In genomic region chr3:11168406-11168805, GRCh38 we compare ENCODE assay signal across 23 cellular contexts. TPM values are rescaled to one million over a fixed set of nuclear protein-coding genes. Genes with fewer than 3 reads are reported as not detected.
DNase-seq lines count a peak whose midpoint lies in the region; ATAC-seq and TF ChIP-seq lines count a peak whose summit lies in the region.
"Had no signal": no experiment of that assay in that cellular context is flagged by ENCODE, and none has a peak within 500 bp of the region (broad histone marks: within the 10 kb centered on the region; RNA-seq: fewer than 3 reads in every experiment).

No MANE protein-coding gene starts in this region.

- H2AFZ ChIP-seq in neuronal stem cell (ENCODE audit: low read length), result no peak overlapping the region
- H2AFZ ChIP-seq in GM23248, result no peak overlapping the region
- no peak overlapping the region for H2AFZ ChIP-seq in osteoblast (ENCODE audit: low read length)

- H3K79me2 ChIP-seq in GM23248 (ENCODE audit: insufficient read depth) (peaks cover 82% of the 10 kb centered on the region), osteoblast (ENCODE audit: insufficient read depth, low read length) (peaks cover 57% of the 10 kb centered on the region)

- TF ChIP-seq POLR2A in vagina (IDR thresholded peaks at IDR 0.05), result no peak

- no peak overlapping the region for H2AK5ac ChIP-seq in neuronal stem cell (ENCODE audit: low read depth, low read length)

- no peak overlapping the region for H4K8ac ChIP-seq in neuronal stem cell (ENCODE audit: low read depth, low read length)

- H3K18ac ChIP-seq in neuronal stem cell (ENCODE audit: low read length), result peak overlapping the region; percentile 36

- H3K36me3 ChIP-seq in ascending aorta (no peaks in the 10 kb centered on the region), neuronal stem cell (replicated peaks in 1 of 2; ENCODE audit: control insufficient read depth in 2 of 2, insufficient read depth in 2 of 2, low read length in 2 of 2) (no peaks in the 10 kb centered on the region), vagina (no peaks in the 10 kb centered on the region), GM23248 (ENCODE audit: low read depth) (no peaks in the 10 kb centered on the region), osteoblast (ENCODE audit: insufficient read depth, low read length) (no peaks in the 10 kb centered on the region)

- H3K27ac ChIP-seq in ascending aorta (peak overlapping the region; percentile 85 to 95), neuronal stem cell (replicated peaks; ENCODE audit: low read length) (no peak overlapping the region), vagina (peak overlapping the region; percentile 44), GM23248 (no peak overlapping the region), osteoblast (ENCODE audit: low read depth, low read length) (no peak overlapping the region)
- H3K27ac ChIP-seq: KMS-11 had no signal

- DNase-seq in cardiac septum (ENCODE audit: low spot score) (peak; percentile 2), Right ventricle myocardium inferior (ENCODE audit: missing footprints) (no peak), ascending aorta (ENCODE audit: low spot score in 2 of 2) (no peak), neuronal stem cell (ENCODE audit: low spot score) (no peak), vagina (ENCODE audit: extremely low spot score in 2 of 2) (no peak), GM23248 (no peak), osteoblast (ENCODE audit: insufficient read length, low spot score, missing footprints) (no peak)
- no peak for DNase-seq in activated CD4-positive, alpha-beta T cell treated with anti-CD3 and anti-CD28 coated beads for 48 hours
- DNase-seq: 8988T, Calu3, DMS79 treated with DMSO at 0.1 percent for 48 hours, GF-D8, H9, NCI-H1048, NCI-H1417, NCI-H1694, NCI-H2029 treated with DMSO at 0.1 percent for 48 hours, NCI-H446 treated with DMSO at 0.1 percent for 48 hours, NCI-H526, RPMI8226, SIG-M5 had no signal

- no peak overlapping the region for H2BK5ac ChIP-seq in neuronal stem cell (ENCODE audit: low read length)

- no peak overlapping the region for H2BK15ac ChIP-seq in neuronal stem cell (ENCODE audit: low read length)

- no peak for ATAC-seq in Right ventricle myocardium inferior

- 0 out of 2 replicates have a peak, but pooled peaks cover 5% of the 10 kb centered on the region for H3F3A ChIP-seq in GM23248 (ENCODE audit: insufficient read depth)

- no peak overlapping the region for H3K4me3 ChIP-seq in ascending aorta
- H3K4me3 ChIP-seq in neuronal stem cell (ENCODE audit: low read length in 2 of 2), result no peak overlapping the region
- no peak overlapping the region for H3K4me3 ChIP-seq in vagina
- no peak overlapping the region for H3K4me3 ChIP-seq in GM23248
- no peak overlapping the region for H3K4me3 ChIP-seq in osteoblast (ENCODE audit: insufficient read depth, low read length)

- in situ Hi-C loops in GM23248 (cut with MboI), result loop anchor here (25.0 kb wide), 1 partner anchor 169 kb away; no protein-coding TSS in a partner anchor

- H4K20me1 ChIP-seq in GM23248 (ENCODE audit: insufficient read depth), result no peaks in the 10 kb centered on the region
- peaks cover 21% of the 10 kb centered on the region for H4K20me1 ChIP-seq in osteoblast (ENCODE audit: insufficient read depth, low read length)

- H3K79me1 ChIP-seq in neuronal stem cell (ENCODE audit: low read depth, low read length), result no peaks in the 10 kb centered on the region

- H3K9me3 ChIP-seq in ascending aorta, result no peaks in the 10 kb centered on the region
- H3K9me3 ChIP-seq in neuronal stem cell (replicated peaks in 1 of 2; ENCODE audit: control insufficient read depth in 2 of 2, insufficient read depth in 1 of 2, low read depth in 1 of 2, low read length in 2 of 2), result no peaks in the 10 kb centered on the region
- H3K9me3 ChIP-seq in vagina, result no peaks in the 10 kb centered on the region
- H3K9me3 ChIP-seq in GM23248 (ENCODE audit: low read depth), result no peaks in the 10 kb centered on the region
- no peaks in the 10 kb centered on the region for H3K9me3 ChIP-seq in osteoblast (ENCODE audit: low read depth, low read length)

- no peak overlapping the region for H3K23ac ChIP-seq in neuronal stem cell (ENCODE audit: low read depth, low read length, poor library complexity)

- H3K14ac ChIP-seq in neuronal stem cell (ENCODE audit: low read length), result no peak overlapping the region

- no peak overlapping the region for H2BK120ac ChIP-seq in neuronal stem cell (ENCODE audit: low read depth, low read length)

- no peak overlapping the region for H3K4me2 ChIP-seq in neuronal stem cell (ENCODE audit: insufficient read depth, low read length, poor library complexity, severe bottlenecking)
- no peak overlapping the region for H3K4me2 ChIP-seq in GM23248 (ENCODE audit: unreplicated experiment)
- no peak overlapping the region for H3K4me2 ChIP-seq in osteoblast (ENCODE audit: insufficient read depth, low read length)
- H3K4me2 ChIP-seq: KMS-11 had no signal

- no peak overlapping the region for H3K4ac ChIP-seq in neuronal stem cell (ENCODE audit: low read length)

- H3K27me3 ChIP-seq in ascending aorta (no peaks in the 10 kb centered on the region), neuronal stem cell (ENCODE audit: control insufficient read depth in 3 of 3, insufficient read depth in 3 of 3, low read depth in 1 of 3, low read length in 3 of 3) (peaks cover 0 to 4% (median 0%) of the 10 kb centered on the region in 3 experiments), vagina (no peaks in the 10 kb centered on the region), GM23248 (replicated peaks; ENCODE audit: insufficient read depth) (no peaks in the 10 kb centered on the region), osteoblast (ENCODE audit: insufficient read depth, low read length) (no peaks in the 10 kb centered on the region)

- H2BK12ac ChIP-seq in neuronal stem cell (ENCODE audit: low read length), result peak overlapping the region; percentile 34

- H3K4me1 ChIP-seq in ascending aorta, result peaks cover 27 to 67% of the 10 kb centered on the region in 2 donors
- H3K4me1 ChIP-seq in neuronal stem cell (ENCODE audit: control insufficient read depth in 2 of 2, insufficient read depth in 1 of 2, low read depth in 1 of 2, low read length in 2 of 2), result peaks cover 0 to 4% of the 10 kb centered on the region in 2 donors
- H3K4me1 ChIP-seq in vagina, result peaks cover 63% of the 10 kb centered on the region
- peaks cover 4% of the 10 kb centered on the region; the same call in 1 of the 2 replicates for H3K4me1 ChIP-seq in GM23248 (ENCODE audit: insufficient read depth)
- H3K4me1 ChIP-seq in osteoblast (ENCODE audit: insufficient read depth, low read length), result peaks cover 24% of the 10 kb centered on the region

- H3K9me2 ChIP-seq in GM23248 (ENCODE audit: insufficient read depth), result no peaks in the 10 kb centered on the region

- H3K9ac ChIP-seq in neuronal stem cell (ENCODE audit: low read depth, low read length, poor library complexity) (no peak overlapping the region), GM23248 (no peak overlapping the region)
- H3K9ac ChIP-seq: KMS-11 had no signal

- WGBS in neuronal stem cell (ENCODE audit: extremely low coverage in 2 of 2, insufficient read length in 2 of 2, insufficient replicate concordance in 1 of 2), 2 donors, result no CpG with 5 or more reads among the region's 13 CpGs
- 95 to 96% methylated on average over 13 of the region's 13 CpGs for WGBS in GM23248 (ENCODE audit: low coverage in 1 of 2, low lambda C conversion rate in 2 of 2, missing lambda C conversion rate in 2 of 2), 2 experiments

- H4K91ac ChIP-seq in neuronal stem cell (ENCODE audit: low read depth, low read length, poor library complexity), result no peak overlapping the region

- intact Hi-C loops in cardiac septum (cut with DNase I) (no loop called here), Right ventricle myocardium inferior (cut with DNase I) (no loop called here), ascending aorta (cut with DNase I) (no loop called here), vagina (cut with DNase I) (no loop called here)

- TF ChIP-seq CTCF in ascending aorta (IDR thresholded peaks at IDR 0.05) (no peak), vagina (IDR thresholded peaks at IDR 0.05) (no peak), osteoblast (IDR thresholded peaks at IDR 0.05; ENCODE audit: extremely low read depth, low read depth, low read length) (no peak)

RNA-seq across cellular contexts. Expression of gene HRH1, which starts 14.1 kb away (rescaled TPM):
- total RNA-seq in cardiac septum, result 4.8 TPM
- 1.8 TPM for total RNA-seq in Right ventricle myocardium inferior
- 6.2 TPM for total RNA-seq in ascending aorta
- under 0.01 TPM for polyA plus RNA-seq in neuronal stem cell (2013, experiment 1 of 2)
- polyA plus RNA-seq in neuronal stem cell (2013, experiment 2 of 2), result 0.04 TPM
- 9.3 TPM for total RNA-seq in vagina
- total RNA-seq in GM23248 (2014; rRNA removed; shearing (Covaris generic)), result 9.0 and 9.1 TPM in 2 replicates
- polyA plus RNA-seq in GM23248 (2016; fragmentation: Nextera tagmentation; extraction: Ambion mirVana), result 7.1 and 8.1 TPM in 2 replicates
- total RNA-seq in osteoblast, result 9.8 and 12.4 TPM in 2 replicates
- polyA plus RNA-seq: IgD-negative memory B cell had no signal

Comparison
In these comparisons a context has a peak if more than half of its experiments do, and no peak if none do; other contexts are left out.
1. H3K27ac ChIP-seq: peak in ascending aorta (2 of 2) and vagina (single experiment); none in neuronal stem cell (single experiment), GM23248 (single experiment) and osteoblast (single experiment).